ENCODE assay signal across 1 cellular context in genomic region chr14:81170104-81170828, GRCh38.
A peak's percentile ranks its signal among the peaks of the same experiment; 100 is the strongest.
TF ChIP-seq lines count a peak whose summit lies in the region.

No MANE protein-coding gene starts in this region.

TF ChIP-seq in HepG2, 621 proteins besides CTCF, POLR2A, EP300 and RAD21 (continued from another document):
- no peak for TF ChIP-seq MAF1 (CRISPR knock-in tag; IDR thresholded peaks at IDR 0.05; ENCODE audit: borderline replicate concordance)
- peak; percentile 80 for TF ChIP-seq ZFP91 (CRISPR knock-in tag; IDR thresholded peaks at IDR 0.05; ENCODE audit: borderline replicate concordance)
- no peak for TF ChIP-seq CREB3 (CRISPR knock-in tag; IDR thresholded peaks at IDR 0.05)
- no peak for TF ChIP-seq CHD4 (IDR thresholded peaks at IDR 0.05; ENCODE audit: borderline replicate concordance, low read length)
- TF ChIP-seq ZSCAN30 (CRISPR knock-in tag; IDR thresholded peaks at IDR 0.05): no peak
- TF ChIP-seq ZKSCAN8 (CRISPR knock-in tag; IDR thresholded peaks at IDR 0.05; ENCODE audit: borderline replicate concordance): no peak
- TF ChIP-seq PRDM4 (CRISPR knock-in tag; IDR thresholded peaks at IDR 0.05; ENCODE audit: borderline replicate concordance): 0 out of 2 replicates have a peak, but pooled peaks have one; percentile 19
- TF ChIP-seq ZBTB33 (CRISPR knock-in tag; IDR thresholded peaks at IDR 0.05): 0 out of 2 replicates have a peak, but pooled peaks have one; percentile 10
- TF ChIP-seq REPIN1 (CRISPR knock-in tag; IDR thresholded peaks at IDR 0.05; ENCODE audit: borderline replicate concordance, low read depth): peak; percentile 30; the same call in 1 of the 2 replicates
- no peak for TF ChIP-seq ZBTB39 (CRISPR knock-in tag; IDR thresholded peaks at IDR 0.05)
- no peak for TF ChIP-seq PRPF4 (IDR thresholded peaks at IDR 0.05; ENCODE audit: low read depth, low read length, poor library complexity, severe bottlenecking)
- TF ChIP-seq ONECUT2 (CRISPR knock-in tag; IDR thresholded peaks at IDR 0.05): no peak
- no peak for TF ChIP-seq POLR2AphosphoS2 (IDR thresholded peaks at IDR 0.05; ENCODE audit: low read depth, low read length)
- TF ChIP-seq ZNF3 (CRISPR knock-in tag; IDR thresholded peaks at IDR 0.05): no peak
- TF ChIP-seq ZNF513 (CRISPR knock-in tag; conservative IDR thresholded peaks at IDR 0.05): no peak
- TF ChIP-seq GRHL1 (CRISPR knock-in tag; conservative IDR thresholded peaks at IDR 0.05): no peak
- no peak for TF ChIP-seq DNMT1 (CRISPR knock-in tag; IDR thresholded peaks at IDR 0.05)
- no peak for TF ChIP-seq SMAD1 (CRISPR knock-in tag; IDR thresholded peaks at IDR 0.05; ENCODE audit: borderline replicate concordance, low read depth)
- no peak for TF ChIP-seq FOXA1 (IDR thresholded peaks at IDR 0.05)
- no peak for TF ChIP-seq FOXA1 (CRISPR knock-in tag; IDR thresholded peaks at IDR 0.05)
- TF ChIP-seq HNRNPUL1 (IDR thresholded peaks at IDR 0.05; ENCODE audit: low read depth, low read length): no peak
- no peak for TF ChIP-seq ADNP (CRISPR knock-in tag; IDR thresholded peaks at IDR 0.05)
- peak; percentile 39; the same call in 1 of the 2 replicates for TF ChIP-seq CBFB (CRISPR knock-in tag; IDR thresholded peaks at IDR 0.05)
- TF ChIP-seq ARID2 (CRISPR knock-in tag; IDR thresholded peaks at IDR 0.05; ENCODE audit: borderline replicate concordance): no peak
- TF ChIP-seq KLF11 (CRISPR knock-in tag; IDR thresholded peaks at IDR 0.05): no peak
- TF ChIP-seq ATF3 (CRISPR knock-in tag; IDR thresholded peaks at IDR 0.05): peak; percentile 38; the same call in 1 of the 2 replicates
- peak; percentile 70; the same call in 1 of the 2 replicates for TF ChIP-seq AHR (CRISPR knock-in tag; IDR thresholded peaks at IDR 0.05)
- TF ChIP-seq NR0B2 (CRISPR knock-in tag; IDR thresholded peaks at IDR 0.05): no peak
- no peak for TF ChIP-seq AKNA (CRISPR knock-in tag; IDR thresholded peaks at IDR 0.05; ENCODE audit: borderline replicate concordance)
- TF ChIP-seq NKX3-1 (CRISPR knock-in tag; IDR thresholded peaks at IDR 0.05): no peak; the same call in 1 of the 2 replicates
TF ChIP-seq in HepG2: peak in this region for 187.
